Comparison of ENCODE assay signal across 8 cellular contexts in the genomic region with DNA sequence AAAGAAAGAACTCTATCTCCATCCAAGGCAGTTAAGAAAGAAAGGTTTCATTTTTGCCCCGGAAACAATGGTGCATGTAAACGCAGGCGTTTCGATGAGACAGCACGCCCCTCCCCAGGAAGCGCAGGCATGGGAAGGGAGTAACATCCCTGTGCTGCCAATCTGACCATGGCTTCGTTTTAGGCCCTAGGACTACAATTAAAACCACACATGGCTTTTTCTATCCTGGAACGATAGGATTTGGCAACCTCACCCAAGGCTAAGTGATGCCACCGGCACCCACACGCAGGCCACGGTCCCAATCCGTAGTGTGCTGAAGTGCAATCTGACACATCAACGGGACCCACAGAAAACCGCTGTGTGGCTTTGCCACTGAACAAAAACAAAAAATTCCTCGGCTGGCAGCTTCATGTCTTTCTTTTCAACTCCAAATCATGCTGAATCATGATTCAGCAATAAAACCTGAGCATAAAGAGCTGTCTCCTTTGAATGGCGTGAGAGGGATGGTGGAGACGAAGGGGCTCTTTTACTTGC. TPM values are rescaled to one million over a fixed set of nuclear protein-coding genes. Genes with fewer than 3 reads are reported as not detected.
DNase-seq lines count a peak whose midpoint lies in the region; ATAC-seq and TF ChIP-seq lines count a peak whose summit lies in the region.

No MANE protein-coding gene starts in this region.

- no peak overlapping the region for H4K8ac ChIP-seq in mesendoderm (ENCODE audit: low read depth, low read length)

- H3K36me3 Mint-ChIP-seq in activated naive CD8-positive, alpha-beta T cell treated with anti-CD3 and anti-CD28 coated beads, Interleukin-2, amount 10 ng/mL, durations not matched to agents 7 days and 5 days, result peaks cover 12% of the 10 kb centered on the region

- peak overlapping the region; percentile 20 for H3K18ac ChIP-seq in mesendoderm (ENCODE audit: low read length)

- H3K4me2 ChIP-seq in mesendoderm (ENCODE audit: low read length), result no peak overlapping the region

- peak overlapping the region; percentile 92 for H3K27ac Mint-ChIP-seq in activated naive CD8-positive, alpha-beta T cell treated with anti-CD3 and anti-CD28 coated beads, Interleukin-2, amount 10 ng/mL, durations not matched to agents 7 days and 5 days

- no peaks in the 10 kb centered on the region for H3K27me3 Mint-ChIP-seq in activated naive CD8-positive, alpha-beta T cell treated with anti-CD3 and anti-CD28 coated beads, Interleukin-2, amount 10 ng/mL, durations not matched to agents 7 days and 5 days

- POLR2A ChIA-PET in activated naive CD8-positive, alpha-beta T cell treated with anti-CD3 and anti-CD28 coated beads, Interleukin-2, amount 10 ng/mL, durations not matched to agents 7 days and 5 days (lab: Charles Lee), result interaction anchor here (1.1 to 2.0 kb wide), 4 partner anchors 8 to 50 kb away, joined by 5 to 7 read pairs (median 5); partner anchors contain the start of genes NDUFA11 and VMAC

- H3K23ac ChIP-seq in mesendoderm (ENCODE audit: low read length), result no peak overlapping the region

- H3K9ac ChIP-seq in mesendoderm (ENCODE audit: low read length), result no peak overlapping the region

- TF ChIP-seq CTCF in upper lobe of right lung (IDR thresholded peaks at IDR 0.05), result no peak

- H3K27ac ChIP-seq in mesendoderm (ENCODE audit: low read depth, low read length) (no peak overlapping the region), upper lobe of right lung (peak overlapping the region; percentile 52)

- H3K79me1 ChIP-seq in mesendoderm (ENCODE audit: low read length), result peaks cover 45% of the 10 kb centered on the region

- no peaks in the 10 kb centered on the region for H3K36me3 ChIP-seq in mesendoderm (ENCODE audit: control insufficient read depth, insufficient read depth, low read length)
- H3K36me3 ChIP-seq in upper lobe of right lung, result peaks cover 5% of the 10 kb centered on the region

- H3K4me3 Mint-ChIP-seq in activated naive CD8-positive, alpha-beta T cell treated with anti-CD3 and anti-CD28 coated beads, Interleukin-2, amount 10 ng/mL, durations not matched to agents 7 days and 5 days, result peak overlapping the region; percentile 74

- intact Hi-C loops in upper lobe of right lung (cut with DNase I), result no loop called here

- H3K56ac ChIP-seq in mesendoderm (ENCODE audit: low read length), result peak overlapping the region; percentile 75

- no peak overlapping the region for H2BK120ac ChIP-seq in mesendoderm (ENCODE audit: low read depth, low read length)

- no peak overlapping the region for H2BK5ac ChIP-seq in mesendoderm (ENCODE audit: low read length)

- peak; percentile 64 for DNase-seq in activated CD4-positive, alpha-beta T cell treated with anti-CD3 and anti-CD28 coated beads for 48 hours
- no peak for DNase-seq in activated CD4-positive, alpha-beta T cell treated with anti-CD3 and anti-CD28 coated beads for 1 hour
- DNase-seq in activated naive CD8-positive, alpha-beta T cell treated with anti-CD3 and anti-CD28 coated beads, Interleukin-2, amount 10 ng/mL, durations not matched to agents 7 days and 5 days, result no peak
- DNase-seq in mesendoderm, result no peak
- no peak for DNase-seq in upper lobe of right lung
- no peak for DNase-seq in GM19240 (ENCODE audit: insufficient read length, low spot score)
- DNase-seq in hepatic stellate cell (ENCODE audit: low spot score), result no peak
- no peak for DNase-seq in NCI-H1105 treated with DMSO at 0.1 percent for 48 hours (lab: John Stamatoyannopoulos, UW)

- H3K9me3 Mint-ChIP-seq in activated naive CD8-positive, alpha-beta T cell treated with anti-CD3 and anti-CD28 coated beads, Interleukin-2, amount 10 ng/mL, durations not matched to agents 7 days and 5 days, result no peaks in the 10 kb centered on the region

- no peak overlapping the region for H2AK5ac ChIP-seq in mesendoderm (ENCODE audit: low read length)

- H4K5ac ChIP-seq in mesendoderm (ENCODE audit: low read length), result no peak overlapping the region

- peaks cover 76% of the 10 kb centered on the region for H3K79me2 ChIP-seq in mesendoderm (ENCODE audit: control insufficient read depth, insufficient read depth, low read length)

- ATAC-seq in activated naive CD8-positive, alpha-beta T cell treated with anti-CD3 and anti-CD28 coated beads, Interleukin-2, amount 10 ng/mL, durations not matched to agents 7 days and 5 days (ENCODE audit: low read depth), result peak; percentile 27
- no peak for ATAC-seq in upper lobe of right lung

- H3K4me1 ChIP-seq in mesendoderm (ENCODE audit: control insufficient read depth, low read depth, low read length) (peaks cover 39% of the 10 kb centered on the region), upper lobe of right lung (peaks cover 68% of the 10 kb centered on the region)

- H2BK15ac ChIP-seq in mesendoderm (replicated peaks; ENCODE audit: low read depth), result no peak overlapping the region

- H3K4me3 ChIP-seq in mesendoderm (ENCODE audit: low read length), result no peak overlapping the region
- H3K4me3 ChIP-seq in upper lobe of right lung, result no peak overlapping the region

- no CpG with 5 or more reads among the region's 17 CpGs for WGBS in mesendoderm (ENCODE audit: extremely low coverage, insufficient coverage, low lambda C conversion rate)

- H3K4ac ChIP-seq in mesendoderm (ENCODE audit: low read depth, low read length), result no peak overlapping the region

- no peaks in the 10 kb centered on the region for H3K9me3 ChIP-seq in upper lobe of right lung

- H3K4me1 Mint-ChIP-seq in activated naive CD8-positive, alpha-beta T cell treated with anti-CD3 and anti-CD28 coated beads, Interleukin-2, amount 10 ng/mL, durations not matched to agents 7 days and 5 days, result peaks cover 70% of the 10 kb centered on the region

- no peaks in the 10 kb centered on the region for H3K27me3 ChIP-seq in mesendoderm (ENCODE audit: insufficient read depth, low read length, poor library complexity)
- no peaks in the 10 kb centered on the region for H3K27me3 ChIP-seq in upper lobe of right lung

RNA-seq across cellular contexts. Expression of gene RANBP3, which starts 24.2 kb away (rescaled TPM):
- 100 to 1,000 TPM; 104 to 108 TPM for total RNA-seq in activated naive CD8-positive, alpha-beta T cell treated with anti-CD3 and anti-CD28 coated beads, Interleukin-2, amount 10 ng/mL, durations not matched to agents 7 days and 5 days
- 109 TPM for polyA plus RNA-seq in mesendoderm (2013, experiment 1 of 2)
- polyA plus RNA-seq in mesendoderm (2013, experiment 2 of 2), result 113 TPM
- total RNA-seq in upper lobe of right lung, result 65.5 TPM

RNA-seq across cellular contexts. Expression of gene CAPS, which starts 39.7 kb away (rescaled TPM):
- total RNA-seq in activated naive CD8-positive, alpha-beta T cell treated with anti-CD3 and anti-CD28 coated beads, Interleukin-2, amount 10 ng/mL, durations not matched to agents 7 days and 5 days, result 10 to 100 TPM; 25.0 to 28.8 TPM
- polyA plus RNA-seq in mesendoderm (2013, experiment 1 of 2), result 0.27 TPM
- polyA plus RNA-seq in mesendoderm (2013, experiment 2 of 2), result 0.52 TPM
- total RNA-seq in upper lobe of right lung, result 12.5 TPM

RNA-seq across cellular contexts. Expression of gene VMAC, which starts 49.1 kb away (rescaled TPM):
- 10 to 100 TPM; 15.6 to 17.5 TPM for total RNA-seq in activated naive CD8-positive, alpha-beta T cell treated with anti-CD3 and anti-CD28 coated beads, Interleukin-2, amount 10 ng/mL, durations not matched to agents 7 days and 5 days
- polyA plus RNA-seq in mesendoderm (2013, experiment 1 of 2), result 0.76 TPM
- polyA plus RNA-seq in mesendoderm (2013, experiment 2 of 2), result 0.70 TPM
- total RNA-seq in upper lobe of right lung, result 6.8 TPM

RNA-seq across cellular contexts. Expression of gene NDUFA11, which starts 50.2 kb away (rescaled TPM):
- total RNA-seq in activated naive CD8-positive, alpha-beta T cell treated with anti-CD3 and anti-CD28 coated beads, Interleukin-2, amount 10 ng/mL, durations not matched to agents 7 days and 5 days, result 100 to 1,000 TPM; 187 to 193 TPM
- polyA plus RNA-seq in mesendoderm (2013, experiment 1 of 2), result 299 TPM
- polyA plus RNA-seq in mesendoderm (2013, experiment 2 of 2), result 304 TPM
- 134 TPM for total RNA-seq in upper lobe of right lung
